Comparison of ENCODE assay signal across 15 cellular contexts in genomic region chr1:205066221-205066818, GRCh38. TPM values are rescaled to one million over a fixed set of nuclear protein-coding genes. Genes with fewer than 3 reads are reported as not detected.
DNase-seq lines count a peak whose midpoint lies in the region; ATAC-seq and TF ChIP-seq lines count a peak whose summit lies in the region.
"Had no signal": no experiment of that assay in that cellular context is flagged by ENCODE, and none has a peak within 500 bp of the region (broad histone marks: within the 10 kb centered on the region; RNA-seq: fewer than 3 reads in every experiment).

No MANE protein-coding gene starts in this region.

- H3K36me3 Mint-ChIP-seq in osteocyte (ENCODE audit: unreplicated experiment) = no peaks in the 10 kb centered on the region
- H3K36me3 Mint-ChIP-seq: activated CD8-positive, alpha-beta memory T cell treated with anti-CD3 and anti-CD28 coated beads, Interleukin-2, amount 10 ng/mL, durations not matched to agents 7 days and 5 days; CD4-positive, CD25-positive, alpha-beta regulatory T cell had no signal

- H3K27me3 Mint-ChIP-seq in osteocyte (ENCODE audit: unreplicated experiment) = peaks cover 13% of the 10 kb centered on the region
- H3K27me3 Mint-ChIP-seq: activated CD8-positive, alpha-beta memory T cell treated with anti-CD3 and anti-CD28 coated beads, Interleukin-2, amount 10 ng/mL, durations not matched to agents 7 days and 5 days; activated naive CD8-positive, alpha-beta T cell treated with anti-CD3 and anti-CD28 coated beads, Interleukin-2, amount 50 U/mL, for 24 hours had no signal

- no peak overlapping the region for H3K4me3 Mint-ChIP-seq in osteocyte (ENCODE audit: unreplicated experiment)
- H3K4me3 Mint-ChIP-seq: activated CD8-positive, alpha-beta memory T cell treated with anti-CD3 and anti-CD28 coated beads, Interleukin-2, amount 10 ng/mL, durations not matched to agents 7 days and 5 days; activated naive CD8-positive, alpha-beta T cell treated with anti-CD3 and anti-CD28 coated beads, Interleukin-2, amount 50 U/mL, for 24 hours; CD4-positive, CD25-positive, alpha-beta regulatory T cell; nephron progenitor cell had no signal

- TF ChIP-seq POLR2A in NB4 (IDR thresholded peaks at IDR 0.05; ENCODE audit: extremely low read depth, insufficient read length) = no peak

- no peak overlapping the region for H3K4me3 ChIP-seq in NB4 (ENCODE audit: low read depth, low read length)
- H3K4me3 ChIP-seq in coronary artery = no peak overlapping the region

- DNase-seq in GM03348 (ENCODE audit: low spot score) = peak; percentile 45
- DNase-seq in NB4 (ENCODE audit: low read depth) = peak; percentile 29
- DNase-seq in coronary artery (ENCODE audit: low spot score) = peak; percentile 61
- DNase-seq in osteocyte (ENCODE audit: extremely low spot score, unreplicated experiment) = no peak
- DNase-seq in NCI-H2171 treated with DMSO at 0.1 percent for 48 hours (lab: John Stamatoyannopoulos, UW) = no peak
- no peak for DNase-seq in Kasumi-1 (lab: John Stamatoyannopoulos, UW)
- DNase-seq: activated CD8-positive, alpha-beta memory T cell treated with anti-CD3 and anti-CD28 coated beads, Interleukin-2, amount 10 ng/mL, durations not matched to agents 7 days and 5 days; activated naive CD8-positive, alpha-beta T cell treated with anti-CD3 and anti-CD28 coated beads, Interleukin-2, amount 50 U/mL, for 24 hours; CD4-positive, CD25-positive, alpha-beta regulatory T cell; NCI-H524 treated with DMSO at 0.1 percent for 48 hours; nephron progenitor cell; Right ventricle myocardium superior had no signal

- H3K4me1 Mint-ChIP-seq in osteocyte (ENCODE audit: unreplicated experiment) = peaks cover 5% of the 10 kb centered on the region
- H3K4me1 Mint-ChIP-seq: activated CD8-positive, alpha-beta memory T cell treated with anti-CD3 and anti-CD28 coated beads, Interleukin-2, amount 10 ng/mL, durations not matched to agents 7 days and 5 days; activated naive CD8-positive, alpha-beta T cell treated with anti-CD3 and anti-CD28 coated beads, Interleukin-2, amount 50 U/mL, for 24 hours had no signal

- no peak overlapping the region for H3K27ac Mint-ChIP-seq in osteocyte (ENCODE audit: unreplicated experiment)
- H3K27ac Mint-ChIP-seq: activated CD8-positive, alpha-beta memory T cell treated with anti-CD3 and anti-CD28 coated beads, Interleukin-2, amount 10 ng/mL, durations not matched to agents 7 days and 5 days; activated naive CD8-positive, alpha-beta T cell treated with anti-CD3 and anti-CD28 coated beads, Interleukin-2, amount 50 U/mL, for 24 hours; nephron progenitor cell had no signal

- H3K9me3 Mint-ChIP-seq in osteocyte (ENCODE audit: unreplicated experiment) = no peaks in the 10 kb centered on the region
- H3K9me3 Mint-ChIP-seq: activated naive CD8-positive, alpha-beta T cell treated with anti-CD3 and anti-CD28 coated beads, Interleukin-2, amount 50 U/mL, for 24 hours; nephron progenitor cell had no signal

- no peak overlapping the region for H3K27ac ChIP-seq in coronary artery

- ATAC-seq in HG02885 (IDR thresholded peaks at IDR 0.05; ENCODE audit: poor library complexity, unreplicated experiment) (no peak), GM21447 (IDR thresholded peaks at IDR 0.05; ENCODE audit: unreplicated experiment) (no peak)
- ATAC-seq: activated CD8-positive, alpha-beta memory T cell treated with anti-CD3 and anti-CD28 coated beads, Interleukin-2, amount 10 ng/mL, durations not matched to agents 7 days and 5 days; activated naive CD8-positive, alpha-beta T cell treated with anti-CD3 and anti-CD28 coated beads, Interleukin-2, amount 50 U/mL, for 24 hours; left lobe of liver had no signal

- TF ChIP-seq CTCF in NB4 (IDR thresholded peaks at IDR 0.05; ENCODE audit: low read depth, low read length) = peak; percentile 17
- TF ChIP-seq CTCF in coronary artery (IDR thresholded peaks at IDR 0.05) = no peak
- TF ChIP-seq CTCF in osteocyte (IDR thresholded peaks at IDR 0.05) = peak; percentile 19

RNA-seq across cellular contexts. Expression of gene TMEM81, which starts 17.9 kb away (rescaled TPM):
- 3.6 and 3.9 TPM in 2 replicates for total RNA-seq in osteocyte

RNA-seq across cellular contexts. Expression of gene CNTN2, which starts 23.3 kb away (rescaled TPM):
- not detected in 2 replicates for total RNA-seq in osteocyte
- total RNA-seq: activated CD8-positive, alpha-beta memory T cell treated with anti-CD3 and anti-CD28 coated beads, Interleukin-2, amount 10 ng/mL, durations not matched to agents 7 days and 5 days; CD4-positive, CD25-positive, alpha-beta regulatory T cell had no signal

RNA-seq across cellular contexts. Expression of gene RBBP5, which starts 55.5 kb away (rescaled TPM):
- 14.7 and 17.3 TPM in 2 replicates for total RNA-seq in osteocyte

Comparison
In these comparisons a context has a peak if more than half of its experiments do, and no peak if none do; other contexts are left out.
1. DNase-seq: peak in GM03348 (single experiment), NB4 (single experiment) and coronary artery (single experiment); none in osteocyte (single experiment), NCI-H2171 treated with DMSO at 0.1 percent for 48 hours (single experiment) and Kasumi-1 (0 of 2).